Comparison of ENCODE assay signal across 21 cellular contexts in genomic region chr20:61840661-61841455, GRCh38.
A peak's percentile ranks its signal among the peaks of the same experiment; 100 is the strongest.
DNase-seq lines count a peak whose midpoint lies in the region; ATAC-seq, FAIRE-seq and TF ChIP-seq lines count a peak whose summit lies in the region.
"Had no signal": no experiment of that assay in that cellular context is flagged by ENCODE, and none has a peak within 500 bp of the region (broad histone marks: within the 10 kb centered on the region; RNA-seq: fewer than 3 reads in every experiment).

No MANE protein-coding gene starts in this region.

- H2BK120ac ChIP-seq in neuronal stem cell (ENCODE audit: low read depth, low read length), result peak overlapping the region; percentile 7

- no peak overlapping the region for H4K91ac ChIP-seq in neuronal stem cell (ENCODE audit: low read depth, low read length, poor library complexity)

- no peak overlapping the region for H3K9ac ChIP-seq in kidney (ENCODE audit: low read length in 2 of 2)
- H3K9ac ChIP-seq in neuronal stem cell (ENCODE audit: low read depth, low read length, poor library complexity), result no peak overlapping the region
- H3K9ac ChIP-seq: GM23248 had no signal

- no peak overlapping the region for H2AFZ ChIP-seq in neuronal stem cell (ENCODE audit: low read length)
- H2AFZ ChIP-seq: GM23248 had no signal

- H2BK15ac ChIP-seq in neuronal stem cell (ENCODE audit: low read length), result no peak overlapping the region

- no peaks in the 10 kb centered on the region for H3K36me3 Mint-ChIP-seq in chondrocyte (ENCODE audit: low read depth)
- H3K36me3 Mint-ChIP-seq: CD4-positive, CD25-positive, alpha-beta regulatory T cell; CD8-positive, alpha-beta memory T cell; IgD-negative memory B cell had no signal

- H3K4me3 ChIP-seq in kidney (ENCODE audit: low read length in 2 of 2) (no peak overlapping the region), neuronal stem cell (ENCODE audit: low read length in 2 of 2) (no peak overlapping the region), spleen (no peak overlapping the region)
- H3K4me3 ChIP-seq: GM23248, HAP-1 had no signal

- no peak overlapping the region for H2BK5ac ChIP-seq in neuronal stem cell (ENCODE audit: low read length)

- no peak for TF ChIP-seq CTCF in chondrocyte (IDR thresholded peaks at IDR 0.05)
- no peak for TF ChIP-seq CTCF in kidney (IDR thresholded peaks at IDR 0.05; ENCODE audit: borderline replicate concordance, extremely low read depth, insufficient read depth)
- no peak for TF ChIP-seq CTCF in spleen (IDR thresholded peaks at IDR 0.05 in 8 of 11, conservative IDR thresholded peaks at IDR 0.05 in 3 of 11)

- H3K9me3 Mint-ChIP-seq in chondrocyte (ENCODE audit: low read depth), result no peaks in the 10 kb centered on the region
- H3K9me3 Mint-ChIP-seq: CD4-positive, CD25-positive, alpha-beta regulatory T cell had no signal

- H3K4ac ChIP-seq in neuronal stem cell (ENCODE audit: low read length), result no peak overlapping the region

- no peak overlapping the region for H4K8ac ChIP-seq in neuronal stem cell (ENCODE audit: low read depth, low read length)

- peaks cover 11% of the 10 kb centered on the region for H3K27me3 Mint-ChIP-seq in chondrocyte (ENCODE audit: low read depth)
- H3K27me3 Mint-ChIP-seq: CD4-positive, CD25-positive, alpha-beta regulatory T cell; IgD-negative memory B cell had no signal

- no peak overlapping the region for H3K4me3 Mint-ChIP-seq in chondrocyte (ENCODE audit: unreplicated experiment)
- H3K4me3 Mint-ChIP-seq: CD4-positive, CD25-positive, alpha-beta regulatory T cell; CD8-positive, alpha-beta memory T cell; IgD-negative memory B cell had no signal

- FAIRE-seq in kidney (lab: Jason Lieb, UNC), result no peak
- FAIRE-seq: A204.1, D721Med, G401.6, GM12892, GM18507 had no signal

- TF ChIP-seq POLR2A in spleen (IDR thresholded peaks at IDR 0.05), result no peak

- H3K36me3 ChIP-seq in kidney (ENCODE audit: control insufficient read depth in 1 of 2, insufficient read depth in 2 of 2, low read length in 2 of 2) (no peaks in the 10 kb centered on the region), neuronal stem cell (replicated peaks in 1 of 2; ENCODE audit: control insufficient read depth in 2 of 2, insufficient read depth in 2 of 2, low read length in 2 of 2) (no peaks in the 10 kb centered on the region), spleen (no peaks in the 10 kb centered on the region)
- H3K36me3 ChIP-seq: BE2C, HAP-1 had no signal

- H3K9me3 ChIP-seq in kidney (ENCODE audit: control insufficient read depth in 1 of 2, low read length in 2 of 2), result no peaks in the 10 kb centered on the region
- H3K9me3 ChIP-seq in neuronal stem cell (replicated peaks in 1 of 2; ENCODE audit: control insufficient read depth in 2 of 2, insufficient read depth in 1 of 2, low read depth in 1 of 2, low read length in 2 of 2), result peaks cover 0 to 4% of the 10 kb centered on the region in 2 donors
- H3K9me3 ChIP-seq in spleen, result no peaks in the 10 kb centered on the region
- H3K9me3 ChIP-seq: BE2C, Caco-2, HAP-1 had no signal

- H3K4me1 ChIP-seq in kidney (ENCODE audit: control insufficient read depth in 1 of 2, insufficient read depth in 1 of 2, low read depth in 1 of 2, low read length in 2 of 2) (no peaks in the 10 kb centered on the region), neuronal stem cell (ENCODE audit: control insufficient read depth in 2 of 2, insufficient read depth in 1 of 2, low read depth in 1 of 2, low read length in 2 of 2) (peaks cover 13 to 20% of the 10 kb centered on the region in 2 donors), spleen (no peaks in the 10 kb centered on the region)
- H3K4me1 ChIP-seq: BE2C, Caco-2, HAP-1 had no signal

- H3K27me3 ChIP-seq in neuronal stem cell (ENCODE audit: control insufficient read depth in 3 of 3, insufficient read depth in 3 of 3, low read depth in 1 of 3, low read length in 3 of 3) (peaks cover 0 to 7% (median 0%) of the 10 kb centered on the region in 3 experiments), spleen (replicated peaks in 1 of 7) (peaks cover 0 to 11% (median 0%) of the 10 kb centered on the region in 7 donors)
- H3K27me3 ChIP-seq: BE2C had no signal

- peak overlapping the region; percentile 47 for H3K14ac ChIP-seq in neuronal stem cell (ENCODE audit: low read length)

- no peaks in the 10 kb centered on the region for H3K79me1 ChIP-seq in neuronal stem cell (ENCODE audit: low read depth, low read length)

- no CpG with 5 or more reads among the region's 30 CpGs for WGBS in neuronal stem cell (ENCODE audit: extremely low coverage in 2 of 2, insufficient read length in 2 of 2, insufficient replicate concordance in 1 of 2), 2 donors
- 86 to 92% (median 88%) methylated on average over 30 of the region's 30 CpGs for WGBS in spleen, 5 donors

- H2BK12ac ChIP-seq in neuronal stem cell (ENCODE audit: low read length), result no peak overlapping the region

- H3K4me2 ChIP-seq in neuronal stem cell (ENCODE audit: insufficient read depth, low read length, poor library complexity, severe bottlenecking), result no peak overlapping the region

- no peak overlapping the region for H3K27ac Mint-ChIP-seq in chondrocyte (ENCODE audit: unreplicated experiment)
- H3K27ac Mint-ChIP-seq: CD4-positive, CD25-positive, alpha-beta regulatory T cell; IgD-negative memory B cell had no signal

- H2AK5ac ChIP-seq in neuronal stem cell (ENCODE audit: low read depth, low read length), result peak overlapping the region; percentile 38

- H3K27ac ChIP-seq in kidney (ENCODE audit: low read depth in 2 of 2, low read length in 2 of 2) (no peak overlapping the region), neuronal stem cell (replicated peaks; ENCODE audit: low read length) (no peak overlapping the region), spleen (no peak overlapping the region)
- H3K27ac ChIP-seq: GM23248 had no signal

- intact Hi-C loops in kidney (cut with DNase I), result no loop called here
- intact Hi-C loops in spleen (cut with DNase I; ENCODE audit: low total_unique reads), result no loop called here

- H3K23ac ChIP-seq in neuronal stem cell (ENCODE audit: low read depth, low read length, poor library complexity), result no peak overlapping the region

- no peak for ATAC-seq in HG02852 (IDR thresholded peaks at IDR 0.05; ENCODE audit: unreplicated experiment)

- peak; percentile 73 for DNase-seq in chondrocyte (ENCODE audit: low spot score)
- peak; percentile 39 for DNase-seq in kidney
- no peak for DNase-seq in neuronal stem cell (ENCODE audit: low spot score)
- DNase-seq in spleen, result peak; percentile 48
- DNase-seq in NAMALWA (ENCODE audit: low spot score), result no peak
- no peak for DNase-seq in NCI-H526 (lab: John Stamatoyannopoulos, UW)
- DNase-seq: ACHN; BE2C; C1 segment of cervical spinal cord; Caco-2; CD4-positive, CD25-positive, alpha-beta regulatory T cell; GM23248 had no signal

- no peaks in the 10 kb centered on the region for H3K4me1 Mint-ChIP-seq in chondrocyte (ENCODE audit: low read depth)
- H3K4me1 Mint-ChIP-seq: CD4-positive, CD25-positive, alpha-beta regulatory T cell; CD8-positive, alpha-beta memory T cell; IgD-negative memory B cell had no signal

- peak overlapping the region; percentile 8 for H3K18ac ChIP-seq in neuronal stem cell (ENCODE audit: low read length)

Comparison
In these comparisons a context has a peak if more than half of its experiments do, and no peak if none do; other contexts are left out.
1. DNase-seq: peak in chondrocyte (single experiment), kidney (single experiment) and spleen (single experiment); none in neuronal stem cell (single experiment), NAMALWA (single experiment) and NCI-H526 (0 of 2).